Comparison of ENCODE assay signal across 8 cellular contexts in the genomic region with DNA sequence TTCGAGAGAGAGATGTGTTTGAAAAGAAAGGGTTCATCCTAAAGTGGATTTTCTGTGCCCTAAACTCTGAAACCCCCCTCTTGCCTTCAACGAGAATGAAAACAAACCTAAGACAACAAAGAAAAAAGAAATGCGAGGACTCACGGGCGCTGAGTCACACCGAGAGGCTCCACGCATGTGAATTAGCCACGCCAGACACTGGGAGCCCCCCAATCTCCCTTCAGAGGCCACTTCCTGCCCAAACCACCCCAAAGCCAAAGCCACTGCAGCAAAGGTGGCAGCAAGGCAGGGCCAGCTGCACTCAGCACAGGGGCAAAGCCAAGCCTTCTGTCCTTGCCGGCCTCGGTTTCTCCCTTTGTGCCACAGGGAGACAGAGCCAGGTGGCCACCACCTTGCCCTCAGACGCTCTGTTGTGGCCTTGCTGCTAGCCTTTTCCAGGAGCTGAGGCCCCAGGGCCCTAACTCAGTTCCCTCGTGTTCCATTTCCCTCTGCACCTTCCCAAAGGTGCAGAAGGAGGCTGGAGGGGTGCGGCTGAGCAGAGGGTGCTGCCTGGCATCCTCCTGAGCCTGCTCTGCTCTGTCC.
DNase-seq lines count a peak whose midpoint lies in the region; ATAC-seq, FAIRE-seq and TF ChIP-seq lines count a peak whose summit lies in the region.

No MANE protein-coding gene starts in this region.

- peak; percentile 70 for DNase-seq in activated naive CD8-positive, alpha-beta T cell treated with anti-CD3 and anti-CD28 coated beads, Interleukin-2, amount 10 ng/mL, durations not matched to agents 7 days and 5 days
- peak; percentile 56 for DNase-seq in small intestine
- DNase-seq in NCI-H2081 (lab: John Stamatoyannopoulos, UW): no peak
- DNase-seq in GM19238 (ENCODE audit: insufficient read length, low spot score): no peak
- no peak for DNase-seq in SHP77 treated with DMSO at 0.1 percent for 48 hours (lab: John Stamatoyannopoulos, UW)

- peak overlapping the region; percentile 15 for H3K4me2 ChIP-seq in DOHH2 (ENCODE audit: low read length)

- H3K4me3 ChIP-seq in DOHH2 (ENCODE audit: low read length): no peak overlapping the region
- no peak overlapping the region for H3K4me3 ChIP-seq in small intestine (ENCODE audit: low read depth in 1 of 2, low read length in 2 of 2)

- H3K27me3 ChIP-seq in DOHH2 (ENCODE audit: control insufficient read depth, low read length): no peaks in the 10 kb centered on the region
- no peaks in the 10 kb centered on the region for H3K27me3 ChIP-seq in small intestine (ENCODE audit: control insufficient read depth in 2 of 2, insufficient read depth in 2 of 2, low read length in 2 of 2)

- H3K36me3 ChIP-seq in DOHH2 (ENCODE audit: control insufficient read depth, low read length): peaks cover 18% of the 10 kb centered on the region
- H3K36me3 ChIP-seq in small intestine (ENCODE audit: control insufficient read depth in 2 of 2, insufficient read depth in 2 of 2, low read length in 2 of 2): no peaks in the 10 kb centered on the region

- no peaks in the 10 kb centered on the region for H3F3A ChIP-seq in DOHH2 (ENCODE audit: control insufficient read depth, insufficient read depth)

- POLR2A ChIA-PET in activated naive CD8-positive, alpha-beta T cell treated with anti-CD3 and anti-CD28 coated beads, Interleukin-2, amount 10 ng/mL, durations not matched to agents 7 days and 5 days (lab: Charles Lee): interaction anchor here (0.6 to 1.2 kb wide), 3 partner anchors 28 to 46 kb away, joined by 3 to 4 read pairs (median 3); no protein-coding TSS in a partner anchor

- peaks cover 4% of the 10 kb centered on the region; the same call in 1 of the 2 replicates for H4K20me1 ChIP-seq in DOHH2 (ENCODE audit: control insufficient read depth, insufficient read depth, low read depth, low read length)

- no peaks in the 10 kb centered on the region for H3K27me3 Mint-ChIP-seq in T-helper 1 cell treated with Interleukin-12 subunit alpha and Interleukin-12 subunit beta and Interleukin-4 antibody, amounts not matched to agents 30 μg/mL and 1 μg/mL, for 36 hours (ENCODE audit: low read depth)
- H3K27me3 Mint-ChIP-seq in activated naive CD8-positive, alpha-beta T cell treated with anti-CD3 and anti-CD28 coated beads, Interleukin-2, amount 10 ng/mL, durations not matched to agents 7 days and 5 days: peaks cover 3% of the 10 kb centered on the region

- H3K27ac ChIP-seq in DOHH2 (ENCODE audit: low read depth, low read length) (no peak overlapping the region), small intestine (ENCODE audit: low read depth in 1 of 2, low read length in 1 of 2) (peak overlapping the region; percentile 55 to 81)

- no peaks in the 10 kb centered on the region for H3K9me3 Mint-ChIP-seq in T-helper 1 cell treated with Interleukin-12 subunit alpha and Interleukin-12 subunit beta and Interleukin-4 antibody, amounts not matched to agents 30 μg/mL and 1 μg/mL, for 36 hours
- no peaks in the 10 kb centered on the region for H3K9me3 Mint-ChIP-seq in activated naive CD8-positive, alpha-beta T cell treated with anti-CD3 and anti-CD28 coated beads, Interleukin-2, amount 10 ng/mL, durations not matched to agents 7 days and 5 days

- peaks cover 44% of the 10 kb centered on the region for H3K4me1 ChIP-seq in DOHH2 (ENCODE audit: control insufficient read depth, low read length)
- peaks cover 25 to 45% of the 10 kb centered on the region in 2 donors for H3K4me1 ChIP-seq in small intestine (ENCODE audit: control insufficient read depth in 2 of 2, insufficient read depth in 1 of 2, low read depth in 1 of 2, low read length in 1 of 2)

- no peaks in the 10 kb centered on the region for H3K9me3 ChIP-seq in DOHH2 (ENCODE audit: control insufficient read depth, insufficient read depth, low read length)
- H3K9me3 ChIP-seq in small intestine (ENCODE audit: control insufficient read depth, low read depth): no peaks in the 10 kb centered on the region

- H3K4me1 Mint-ChIP-seq in T-helper 1 cell treated with Interleukin-12 subunit alpha and Interleukin-12 subunit beta and Interleukin-4 antibody, amounts not matched to agents 30 μg/mL and 1 μg/mL, for 36 hours (ENCODE audit: low read depth): peaks cover 73% of the 10 kb centered on the region
- H3K4me1 Mint-ChIP-seq in activated naive CD8-positive, alpha-beta T cell treated with anti-CD3 and anti-CD28 coated beads, Interleukin-2, amount 10 ng/mL, durations not matched to agents 7 days and 5 days: peaks cover 49% of the 10 kb centered on the region

- WGBS in small intestine, 3 donors: 68 to 83% (median 73%) methylated on average over 13 of the region's 13 CpGs

- peaks cover 19% of the 10 kb centered on the region for H3K36me3 Mint-ChIP-seq in T-helper 1 cell treated with Interleukin-12 subunit alpha and Interleukin-12 subunit beta and Interleukin-4 antibody, amounts not matched to agents 30 μg/mL and 1 μg/mL, for 36 hours (ENCODE audit: low read depth)
- H3K36me3 Mint-ChIP-seq in activated naive CD8-positive, alpha-beta T cell treated with anti-CD3 and anti-CD28 coated beads, Interleukin-2, amount 10 ng/mL, durations not matched to agents 7 days and 5 days: no peaks in the 10 kb centered on the region

- FAIRE-seq in small intestine (lab: Jason Lieb, UNC): no peak

- TF ChIP-seq CTCF in DOHH2 (IDR thresholded peaks at IDR 0.05; ENCODE audit: low read depth, low read length, poor library complexity, severe bottlenecking): no peak

- H3K79me2 ChIP-seq in DOHH2 (ENCODE audit: control insufficient read depth, low read length): peaks cover 44% of the 10 kb centered on the region

- H3K27ac Mint-ChIP-seq in T-helper 1 cell treated with Interleukin-12 subunit alpha and Interleukin-12 subunit beta and Interleukin-4 antibody, amounts not matched to agents 30 μg/mL and 1 μg/mL, for 36 hours: peak overlapping the region; percentile 79
- H3K27ac Mint-ChIP-seq in activated naive CD8-positive, alpha-beta T cell treated with anti-CD3 and anti-CD28 coated beads, Interleukin-2, amount 10 ng/mL, durations not matched to agents 7 days and 5 days: peak overlapping the region; percentile 70

- H3K9me2 ChIP-seq in DOHH2 (replicated peaks; ENCODE audit: control insufficient read depth, low read length): no peaks in the 10 kb centered on the region

- peak overlapping the region; percentile 65 for H3K4me3 Mint-ChIP-seq in T-helper 1 cell treated with Interleukin-12 subunit alpha and Interleukin-12 subunit beta and Interleukin-4 antibody, amounts not matched to agents 30 μg/mL and 1 μg/mL, for 36 hours
- peak overlapping the region; percentile 54 for H3K4me3 Mint-ChIP-seq in activated naive CD8-positive, alpha-beta T cell treated with anti-CD3 and anti-CD28 coated beads, Interleukin-2, amount 10 ng/mL, durations not matched to agents 7 days and 5 days

- ATAC-seq in activated naive CD8-positive, alpha-beta T cell treated with anti-CD3 and anti-CD28 coated beads, Interleukin-2, amount 10 ng/mL, durations not matched to agents 7 days and 5 days (ENCODE audit: low read depth): peak; percentile 72
- no peak for ATAC-seq in GM21528 (IDR thresholded peaks at IDR 0.05; ENCODE audit: low FRiP score, unreplicated experiment)

Comparison
In these comparisons a context has a peak if more than half of its experiments do, and no peak if none do; other contexts are left out.
1. DNase-seq: peak in activated naive CD8-positive, alpha-beta T cell treated with anti-CD3 and anti-CD28 coated beads, Interleukin-2, amount 10 ng/mL, durations not matched to agents 7 days and 5 days (single experiment) and small intestine (single experiment); none in NCI-H2081 (0 of 2), GM19238 (single experiment) and SHP77 treated with DMSO at 0.1 percent for 48 hours (single experiment).